Comparison of ENCODE assay signal across 21 cellular contexts in the genomic region with DNA sequence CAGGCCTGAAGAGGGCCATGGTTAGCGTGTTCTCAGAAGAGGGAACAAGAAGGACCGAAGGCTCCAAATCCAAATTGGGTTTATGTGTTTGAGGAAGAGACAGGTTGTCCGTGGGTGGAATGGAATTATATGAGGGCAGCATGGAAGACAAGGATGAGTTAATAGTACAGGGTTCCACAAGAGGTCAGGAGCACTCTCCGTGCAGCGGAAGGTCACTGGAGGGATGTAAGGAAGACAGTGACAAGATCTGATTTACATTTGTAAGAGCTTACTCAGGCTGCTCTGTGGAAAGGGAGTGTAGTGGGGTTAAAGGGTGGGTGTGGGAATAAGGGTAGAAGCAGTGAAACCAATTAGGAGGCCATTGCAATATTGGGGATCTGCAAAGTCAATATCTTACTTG.
"Had no signal": no experiment of that assay in that cellular context is flagged by ENCODE, and none has a peak within 500 bp of the region (broad histone marks: within the 10 kb centered on the region; RNA-seq: fewer than 3 reads in every experiment).

No MANE protein-coding gene starts in this region.

- H3K27me3 ChIP-seq: MG63 had no signal

- H3K27ac Mint-ChIP-seq: activated CD4-positive, alpha-beta memory T cell treated with anti-CD3 and anti-CD28 coated beads, Interleukin-2, amount 10 ng/mL, durations not matched to agents 7 days and 5 days; activated CD4-positive, alpha-beta T cell treated with anti-CD3 and anti-CD28 coated beads for 36 hours; activated naive CD4-positive, alpha-beta T cell treated with anti-CD3 and anti-CD28 coated beads, Interleukin-2, amount 50 U/mL, for 72 hours; activated naive CD8-positive, alpha-beta T cell treated with anti-CD3 and anti-CD28 coated beads, Interleukin-2, amount 50 U/mL, for 24 hours; T-helper 17 cell had no signal

- H3K4me3 Mint-ChIP-seq: activated CD4-positive, alpha-beta memory T cell treated with anti-CD3 and anti-CD28 coated beads, Interleukin-2, amount 10 ng/mL, durations not matched to agents 7 days and 5 days; activated CD4-positive, alpha-beta T cell treated with anti-CD3 and anti-CD28 coated beads for 36 hours; activated naive CD8-positive, alpha-beta T cell treated with anti-CD3 and anti-CD28 coated beads, Interleukin-2, amount 50 U/mL, for 24 hours; brain; central memory CD8-positive, alpha-beta T cell; T-helper 17 cell had no signal

- H3K4me1 Mint-ChIP-seq: activated CD4-positive, alpha-beta memory T cell treated with anti-CD3 and anti-CD28 coated beads, Interleukin-2, amount 10 ng/mL, durations not matched to agents 7 days and 5 days; activated CD4-positive, alpha-beta T cell treated with anti-CD3 and anti-CD28 coated beads for 36 hours; activated naive CD8-positive, alpha-beta T cell treated with anti-CD3 and anti-CD28 coated beads, Interleukin-2, amount 50 U/mL, for 24 hours; central memory CD8-positive, alpha-beta T cell; T-helper 17 cell had no signal

- H3K4me3 ChIP-seq: MG63 had no signal

- H3K36me3 Mint-ChIP-seq: activated naive CD4-positive, alpha-beta T cell treated with anti-CD3 and anti-CD28 coated beads, Interleukin-2, amount 50 U/mL, for 72 hours; brain had no signal

- H3K36me3 ChIP-seq: MG63 had no signal

- DNase-seq: activated CD4-positive, alpha-beta memory T cell treated with anti-CD3 and anti-CD28 coated beads, Interleukin-2, amount 10 ng/mL, durations not matched to agents 7 days and 5 days; activated CD4-positive, alpha-beta T cell treated with anti-CD3 and anti-CD28 coated beads for 36 hours; activated CD4-positive, alpha-beta T cell treated with anti-CD3 and anti-CD28 coated beads, Interleukin-2, amount 50 U/mL, for 1 hour; activated CD8-positive, alpha-beta memory T cell treated with anti-CD3 and anti-CD28 coated beads, Interleukin-2, amount 50 U/mL, for 48 hours; activated effector memory CD4-positive, alpha-beta T cell treated with Interleukin-2 at 50 U/mL for 16 hours; activated naive CD4-positive, alpha-beta T cell treated with Interleukin-2 at 50 U/mL for 16 hours; activated naive CD8-positive, alpha-beta T cell treated with anti-CD3 and anti-CD28 coated beads, Interleukin-2, amount 50 U/mL, for 24 hours; activated T-cell treated with anti-CD3 and anti-CD28 coated beads, Interleukin-2, amount 50 U/mL, for 1 hour; amniotic stem cell; MG63; NCI-H187 treated with DMSO at 0.1 percent for 48 hours; NCI-H2081 treated with DMSO at 0.1 percent for 48 hours; NCI-H446; NCI-H524; PC-3; SHP77 treated with DMSO at 0.1 percent for 48 hours; T-helper 17 cell; T-helper 9 cell had no signal

- H3K27me3 Mint-ChIP-seq: brain had no signal

- H3K9me3 Mint-ChIP-seq: activated CD4-positive, alpha-beta memory T cell treated with anti-CD3 and anti-CD28 coated beads, Interleukin-2, amount 10 ng/mL, durations not matched to agents 7 days and 5 days had no signal

- ATAC-seq: activated CD4-positive, alpha-beta T cell treated with anti-CD3 and anti-CD28 coated beads for 36 hours; activated naive CD4-positive, alpha-beta T cell treated with anti-CD3 and anti-CD28 coated beads, Interleukin-2, amount 50 U/mL, for 72 hours; activated naive CD8-positive, alpha-beta T cell treated with anti-CD3 and anti-CD28 coated beads, Interleukin-2, amount 50 U/mL, for 24 hours; PC-3; T-helper 17 cell had no signal
